8 cellular contexts compared by ENCODE assay signal in genomic region chr17:8151120-8151640, GRCh38. TPM values are rescaled to one million over a fixed set of nuclear protein-coding genes. Genes with fewer than 3 reads are reported as not detected.
A peak's percentile ranks its signal among the peaks of the same experiment; 100 is the strongest.
DNase-seq lines count a peak whose midpoint lies in the region; ATAC-seq and TF ChIP-seq lines count a peak whose summit lies in the region.

No MANE protein-coding gene starts in this region.

- H3K27ac Mint-ChIP-seq in activated naive CD8-positive, alpha-beta T cell treated with anti-CD3 and anti-CD28 coated beads for 36 hours, result no peak overlapping the region

- no peaks in the 10 kb centered on the region for H3K27me3 ChIP-seq in osteoblast (ENCODE audit: insufficient read depth, low read length)

- ATAC-seq in GM19043 (IDR thresholded peaks at IDR 0.05; ENCODE audit: low read depth, unreplicated experiment), result peak; percentile 47

- H3K9me3 Mint-ChIP-seq in activated naive CD8-positive, alpha-beta T cell treated with anti-CD3 and anti-CD28 coated beads for 36 hours, result no peaks in the 10 kb centered on the region

- H3K4me1 Mint-ChIP-seq in activated naive CD8-positive, alpha-beta T cell treated with anti-CD3 and anti-CD28 coated beads for 36 hours, result peaks cover 43% of the 10 kb centered on the region

- peaks cover 34% of the 10 kb centered on the region for H3K79me2 ChIP-seq in osteoblast (ENCODE audit: insufficient read depth, low read length)

- peaks cover 36% of the 10 kb centered on the region for H4K20me1 ChIP-seq in osteoblast (ENCODE audit: insufficient read depth, low read length)

- no peak overlapping the region for H2AFZ ChIP-seq in osteoblast (ENCODE audit: low read length)

- peaks cover 44% of the 10 kb centered on the region for H3K36me3 ChIP-seq in osteoblast (ENCODE audit: insufficient read depth, low read length)

- peak overlapping the region; percentile 96 for H3K4me3 Mint-ChIP-seq in activated naive CD8-positive, alpha-beta T cell treated with anti-CD3 and anti-CD28 coated beads for 36 hours

- H3K27ac ChIP-seq in osteoblast (ENCODE audit: low read depth, low read length) (peak overlapping the region; percentile 100), temporal lobe (ENCODE audit: low read depth, low read length) (peak overlapping the region; percentile 99)

- H3K4me1 ChIP-seq in osteoblast (ENCODE audit: insufficient read depth, low read length), result peaks cover 48% of the 10 kb centered on the region

- DNase-seq in AG10803 (ENCODE audit: low read depth) (peak; percentile 90), HK-2 (ENCODE audit: unreplicated experiment) (peak; percentile 89), SK-N-DZ (ENCODE audit: low spot score) (peak; percentile 86), head of caudate nucleus (peak; percentile 67 to 95 (median 90)), osteoblast (ENCODE audit: insufficient read length, low spot score, missing footprints) (peak; percentile 97)
- peak; percentile 92 for DNase-seq in activated naive CD8-positive, alpha-beta T cell treated with anti-CD3 and anti-CD28 coated beads for 36 hours

- H3K9me3 ChIP-seq in osteoblast (ENCODE audit: low read depth, low read length), result no peaks in the 10 kb centered on the region

- H3K27me3 Mint-ChIP-seq in activated naive CD8-positive, alpha-beta T cell treated with anti-CD3 and anti-CD28 coated beads for 36 hours, result no peaks in the 10 kb centered on the region

- H3K4me3 ChIP-seq in AG10803 (ENCODE audit: low read length) (peak overlapping the region; percentile 98), osteoblast (ENCODE audit: insufficient read depth, low read length) (peak overlapping the region; percentile 79)

- no peak for TF ChIP-seq CTCF in AG10803 (conservative IDR thresholded peaks at IDR 0.05; ENCODE audit: low read length)
- no peak for TF ChIP-seq CTCF in osteoblast (IDR thresholded peaks at IDR 0.05; ENCODE audit: extremely low read depth, low read depth, low read length)

- H3K4me2 ChIP-seq in osteoblast (ENCODE audit: insufficient read depth, low read length), result peak overlapping the region; percentile 92

- intact Hi-C loops in head of caudate nucleus (cut with DNase I), result no loop called here

- peaks cover 24% of the 10 kb centered on the region for H3K36me3 Mint-ChIP-seq in activated naive CD8-positive, alpha-beta T cell treated with anti-CD3 and anti-CD28 coated beads for 36 hours

RNA-seq across cellular contexts. Expression of gene PER1, which starts 1.0 kb away (rescaled TPM):
- polyA plus RNA-seq in SK-N-DZ (2014; cell fraction: cytosol; rRNA removed), result 8.1 and 24.4 TPM in 2 replicates
- polyA plus RNA-seq in SK-N-DZ (2014; cell fraction: nucleus; rRNA removed), result 10.2 and 34.8 TPM in 2 replicates
- 10 to 100 TPM; 55.7 to 56.1 TPM for total RNA-seq in activated naive CD8-positive, alpha-beta T cell treated with anti-CD3 and anti-CD28 coated beads for 36 hours
- total RNA-seq in osteoblast (11.2 and 16.6 TPM in 2 replicates), temporal lobe (15.5 TPM)

RNA-seq across cellular contexts. Expression of gene VAMP2, which starts 11.6 kb away (rescaled TPM):
- 20.2 and 21.1 TPM in 2 replicates for polyA plus RNA-seq in SK-N-DZ (2014; cell fraction: cytosol; rRNA removed)
- polyA plus RNA-seq in SK-N-DZ (2014; cell fraction: nucleus; rRNA removed), result 33.0 and 65.8 TPM in 2 replicates
- 10 to 100 TPM; 27.7 to 28.4 TPM for total RNA-seq in activated naive CD8-positive, alpha-beta T cell treated with anti-CD3 and anti-CD28 coated beads for 36 hours
- total RNA-seq in osteoblast, result 5.3 and 5.4 TPM in 2 replicates
- total RNA-seq in temporal lobe, result 62.2 TPM

RNA-seq across cellular contexts. Expression of gene TMEM107, which starts 25.0 kb away (rescaled TPM):
- 32.7 and 35.3 TPM in 2 replicates for polyA plus RNA-seq in SK-N-DZ (2014; cell fraction: cytosol; rRNA removed)
- polyA plus RNA-seq in SK-N-DZ (2014; cell fraction: nucleus; rRNA removed), result 42.2 and 44.9 TPM in 2 replicates
- 10 to 100 TPM; 26.0 to 26.3 TPM for total RNA-seq in activated naive CD8-positive, alpha-beta T cell treated with anti-CD3 and anti-CD28 coated beads for 36 hours
- total RNA-seq in osteoblast, result 8.3 and 8.8 TPM in 2 replicates
- total RNA-seq in temporal lobe, result 11.6 TPM

RNA-seq across cellular contexts. Expression of gene HES7, which starts 27.3 kb away (rescaled TPM):
- polyA plus RNA-seq in SK-N-DZ (2014; cell fraction: cytosol; rRNA removed), result 2.8 and 5.1 TPM in 2 replicates
- 3.8 and 5.2 TPM in 2 replicates for polyA plus RNA-seq in SK-N-DZ (2014; cell fraction: nucleus; rRNA removed)
- total RNA-seq in activated naive CD8-positive, alpha-beta T cell treated with anti-CD3 and anti-CD28 coated beads for 36 hours, result 1 to 10 TPM; 1.9 to 2.0 TPM
- total RNA-seq in osteoblast (not detected in 2 replicates), temporal lobe (0.98 TPM)

RNA-seq across cellular contexts. Expression of gene ALOXE3, which starts 32.9 kb away (rescaled TPM):
- not detected in 2 replicates for polyA plus RNA-seq in SK-N-DZ (2014; cell fraction: cytosol; rRNA removed)
- polyA plus RNA-seq in SK-N-DZ (2014; cell fraction: nucleus; rRNA removed), result not detected in 2 replicates
- total RNA-seq in activated naive CD8-positive, alpha-beta T cell treated with anti-CD3 and anti-CD28 coated beads for 36 hours, result under 1 TPM in 1 of 2 experiments, not detected in 1; 0.10 TPM
- total RNA-seq in osteoblast (not detected in 2 replicates), temporal lobe (0.74 TPM)

Comparison
In these comparisons a context has a peak if more than half of its experiments do, and no peak if none do; other contexts are left out.
1. Peak in every context shown above with its lines: DNase-seq, ATAC-seq, H3K4me3 ChIP-seq and H3K27ac ChIP-seq.